Comparison of ENCODE assay signal across 8 cellular contexts in the genomic region with DNA sequence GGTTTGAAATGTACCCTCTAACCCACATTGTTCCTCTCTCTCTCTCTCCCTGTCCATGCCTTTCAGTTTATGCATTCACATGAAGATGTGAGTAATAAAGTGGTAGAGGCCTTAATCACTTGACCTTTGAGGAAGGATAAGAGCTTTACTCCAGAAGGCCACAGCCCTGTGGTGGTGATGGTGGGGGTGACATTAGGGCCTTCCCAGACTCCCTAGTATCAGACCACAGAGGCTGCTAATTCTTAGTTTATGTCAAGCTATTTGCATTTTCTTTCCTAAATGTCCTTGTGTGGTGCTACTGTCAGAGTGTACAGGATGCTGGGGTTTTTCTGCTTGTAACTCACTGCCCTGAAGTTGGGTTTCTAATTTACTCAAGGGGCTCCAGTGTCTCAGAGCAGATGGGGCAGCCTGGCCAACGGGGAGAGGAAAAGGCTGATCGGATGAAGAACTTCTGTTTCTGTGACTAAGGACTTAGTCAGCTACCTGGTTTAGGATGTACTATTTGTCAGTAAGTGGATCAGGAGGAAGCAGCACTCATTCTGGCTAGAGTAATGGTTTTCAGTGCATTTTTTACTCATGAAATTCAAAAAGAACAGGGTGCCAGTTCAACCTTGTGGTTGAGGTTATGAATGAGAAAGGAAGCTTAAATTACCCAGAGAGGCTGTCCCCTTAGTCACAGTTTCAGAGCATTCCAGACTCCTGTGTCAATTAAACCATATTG.
DNase-seq lines count a peak whose midpoint lies in the region; ATAC-seq and TF ChIP-seq lines count a peak whose summit lies in the region.

No MANE protein-coding gene starts in this region.

- DNase-seq in A172 (ENCODE audit: low spot score) (peak; percentile 99), myocyte (ENCODE audit: low read depth) (peak; percentile 53), spleen (no peak), psoas muscle (no peak), cardiac septum (ENCODE audit: low spot score) (no peak)
- peak; percentile 74 for DNase-seq in activated CD8-positive, alpha-beta memory T cell treated with anti-CD3 and anti-CD28 coated beads, Interleukin-2, amount 10 ng/mL, durations not matched to agents 7 days and 5 days

- H3K9me3 Mint-ChIP-seq in activated CD8-positive, alpha-beta memory T cell treated with anti-CD3 and anti-CD28 coated beads, Interleukin-2, amount 10 ng/mL, durations not matched to agents 7 days and 5 days (ENCODE audit: low read depth), result no peaks in the 10 kb centered on the region

- H3K9me3 ChIP-seq in spleen, result no peaks in the 10 kb centered on the region
- H3K9me3 ChIP-seq in psoas muscle, result no peaks in the 10 kb centered on the region

- peaks cover 7% of the 10 kb centered on the region for H3K36me3 Mint-ChIP-seq in activated CD8-positive, alpha-beta memory T cell treated with anti-CD3 and anti-CD28 coated beads, Interleukin-2, amount 10 ng/mL, durations not matched to agents 7 days and 5 days

- peaks cover 48% of the 10 kb centered on the region for H3K4me1 Mint-ChIP-seq in activated CD8-positive, alpha-beta memory T cell treated with anti-CD3 and anti-CD28 coated beads, Interleukin-2, amount 10 ng/mL, durations not matched to agents 7 days and 5 days

- TF ChIP-seq POLR2A in spleen (IDR thresholded peaks at IDR 0.05), result no peak

- TF ChIP-seq CTCF in spleen (IDR thresholded peaks at IDR 0.05 in 8 of 11, conservative IDR thresholded peaks at IDR 0.05 in 3 of 11) (no peak), psoas muscle (IDR thresholded peaks at IDR 0.05) (no peak)

- H3K4me1 ChIP-seq in spleen (peaks cover 0 to 15% (median 9%) of the 10 kb centered on the region in 6 donors), psoas muscle (no peaks in the 10 kb centered on the region)

- H3K27me3 Mint-ChIP-seq in activated CD8-positive, alpha-beta memory T cell treated with anti-CD3 and anti-CD28 coated beads, Interleukin-2, amount 10 ng/mL, durations not matched to agents 7 days and 5 days, result peaks cover 2% of the 10 kb centered on the region

- H3K27ac ChIP-seq in spleen, result no peak overlapping the region
- H3K27ac ChIP-seq in psoas muscle, result no peak overlapping the region

- H3K4me3 ChIP-seq in spleen, result no peak overlapping the region
- H3K4me3 ChIP-seq in psoas muscle, result no peak overlapping the region

- intact Hi-C loops in spleen (cut with DNase I; ENCODE audit: low total_unique reads), result no loop called here
- intact Hi-C loops in psoas muscle (cut with DNase I), result no loop called here
- intact Hi-C loops in cardiac septum (cut with DNase I), result no loop called here

- peak overlapping the region; percentile 5 for H3K4me3 Mint-ChIP-seq in activated CD8-positive, alpha-beta memory T cell treated with anti-CD3 and anti-CD28 coated beads, Interleukin-2, amount 10 ng/mL, durations not matched to agents 7 days and 5 days

- ATAC-seq in GM19043 (IDR thresholded peaks at IDR 0.05; ENCODE audit: low read depth, unreplicated experiment), result peak; percentile 85
- ATAC-seq in HG03196 (IDR thresholded peaks at IDR 0.05; ENCODE audit: unreplicated experiment), result peak; percentile 89
- ATAC-seq in activated CD8-positive, alpha-beta memory T cell treated with anti-CD3 and anti-CD28 coated beads, Interleukin-2, amount 10 ng/mL, durations not matched to agents 7 days and 5 days, result peak; percentile 93
- ATAC-seq in psoas muscle, result no peak

- CTCF ChIA-PET in activated CD8-positive, alpha-beta memory T cell treated with anti-CD3 and anti-CD28 coated beads, Interleukin-2, amount 10 ng/mL, durations not matched to agents 7 days and 5 days (lab: Charles Lee), result interaction anchor here (1.4 to 1.6 kb wide), 3 partner anchors 46 to 195 kb away, joined by 3 read pairs; no protein-coding TSS in a partner anchor

- H3K27me3 ChIP-seq in spleen (replicated peaks in 1 of 7) (no peaks in the 10 kb centered on the region), psoas muscle (ENCODE audit: insufficient read depth in 3 of 3, low read length in 2 of 3) (no peaks in the 10 kb centered on the region)

- H3K36me3 ChIP-seq in spleen, result no peaks in the 10 kb centered on the region
- no peaks in the 10 kb centered on the region for H3K36me3 ChIP-seq in psoas muscle (ENCODE audit: insufficient read depth in 1 of 2, low read depth in 1 of 2)

- H3K27ac Mint-ChIP-seq in activated CD8-positive, alpha-beta memory T cell treated with anti-CD3 and anti-CD28 coated beads, Interleukin-2, amount 10 ng/mL, durations not matched to agents 7 days and 5 days, result peak overlapping the region; percentile 91

- WGBS in spleen, 5 donors, result 19 to 50% (median 25%) methylated on average over 2 of the region's 2 CpGs
- 29 to 48% (median 48%) methylated on average over 2 of the region's 2 CpGs for WGBS in psoas muscle, 3 donors

Comparison
In these comparisons a context has a peak if more than half of its experiments do, and no peak if none do; other contexts are left out.
1. DNase-seq: peak in A172 (single experiment), activated CD8-positive, alpha-beta memory T cell treated with anti-CD3 and anti-CD28 coated beads, Interleukin-2, amount 10 ng/mL, durations not matched to agents 7 days and 5 days (single experiment) and myocyte (single experiment); none in spleen (single experiment), psoas muscle (0 of 2) and cardiac septum (single experiment).
2. ATAC-seq: peak in GM19043 (single experiment), HG03196 (single experiment) and activated CD8-positive, alpha-beta memory T cell treated with anti-CD3 and anti-CD28 coated beads, Interleukin-2, amount 10 ng/mL, durations not matched to agents 7 days and 5 days (single experiment); none in psoas muscle (0 of 4).